11 cellular contexts compared by ENCODE assay signal in genomic region chr15:96351801-96352593, GRCh38. TPM values are rescaled to one million over a fixed set of nuclear protein-coding genes. Genes with fewer than 3 reads are reported as not detected.
DNase-seq lines count a peak whose midpoint lies in the region; ATAC-seq and TF ChIP-seq lines count a peak whose summit lies in the region.
"Had no signal": no experiment of that assay in that cellular context is flagged by ENCODE, and none has a peak within 500 bp of the region (broad histone marks: within the 10 kb centered on the region; RNA-seq: fewer than 3 reads in every experiment).

No MANE protein-coding gene starts in this region.

- peaks cover 9% of the 10 kb centered on the region for H3K4me1 Mint-ChIP-seq in activated CD4-positive, alpha-beta T cell treated with anti-CD3 and anti-CD28 coated beads for 36 hours

- H3K36me3 ChIP-seq in HEK293 (ENCODE audit: control insufficient read depth in 2 of 2, insufficient read depth in 1 of 2, low read length in 2 of 2): peaks cover 3 to 7% of the 10 kb centered on the region in 2 experiments; a peak in 2 of 3 replicates
- H3K36me3 ChIP-seq in left lung: no peaks in the 10 kb centered on the region

- H3K27me3 ChIP-seq in left lung: peaks cover 8 to 100% of the 10 kb centered on the region in 2 donors

- DNase-seq in ecto neural progenitor cell (ENCODE audit: low spot score) (peak; percentile 74), left lung (peak in 1 of 2 donors; percentile 68), substantia nigra (lab: John Stamatoyannopoulos, UW) (peak in 3 of 49 donors; percentile 12 to 25 (median 22)), germinal center (ENCODE audit: low spot score) (no peak), NCI-H510A (lab: John Stamatoyannopoulos, UW) (no peak), hippocampal formation (lab: John Stamatoyannopoulos, UW) (no peak)
- no peak for DNase-seq in activated CD4-positive, alpha-beta T cell treated with anti-CD3 and anti-CD28 coated beads for 36 hours
- DNase-seq: NCI-H774; stimulated activated CD4-positive, alpha-beta T cell treated with anti-CD3 and anti-CD28 coated beads, Interleukin-4, amount 100 ng/mL, for 4 hours had no signal

- H3K27ac Mint-ChIP-seq in activated CD4-positive, alpha-beta T cell treated with anti-CD3 and anti-CD28 coated beads for 36 hours: no peak overlapping the region

- CTCF ChIA-PET in HEK293 (lab: Yijun Ruan, JAX): interaction anchor here (0.6 kb wide), 1 partner anchor 893 kb away, joined by 3 read pairs; no protein-coding TSS in a partner anchor
- CTCF ChIA-PET in activated CD4-positive, alpha-beta T cell treated with anti-CD3 and anti-CD28 coated beads for 36 hours (lab: Charles Lee): no interaction called here

- intact Hi-C loops in left lung (cut with DNase I): loop anchor here in 1 of 2 donors (10.0 kb wide), 1 partner anchor 883 kb away; no protein-coding TSS in a partner anchor
- intact Hi-C loops in activated CD4-positive, alpha-beta T cell treated with anti-CD3 and anti-CD28 coated beads for 36 hours (cut with DNase I, micrococcal nuclease): loop anchor here (10.0 kb wide), 2 partner anchors 543 to 883 kb away; no protein-coding TSS in a partner anchor

- no peak for ATAC-seq in left lung
- no peak for ATAC-seq in activated CD4-positive, alpha-beta T cell treated with anti-CD3 and anti-CD28 coated beads for 36 hours

- H3K9me3 ChIP-seq in HEK293 (ENCODE audit: control insufficient read depth, insufficient read depth, low read depth, low read length) (no peaks in the 10 kb centered on the region), left lung (no peaks in the 10 kb centered on the region)

- H3K36me3 Mint-ChIP-seq in activated CD4-positive, alpha-beta T cell treated with anti-CD3 and anti-CD28 coated beads for 36 hours (ENCODE audit: low read depth): no peaks in the 10 kb centered on the region

- H3K4me3 ChIP-seq in HEK293 (ENCODE audit: low read depth, low read length): no peak overlapping the region
- H3K4me3 ChIP-seq in left lung: no peak overlapping the region

- H3K9me3 Mint-ChIP-seq in activated CD4-positive, alpha-beta T cell treated with anti-CD3 and anti-CD28 coated beads for 36 hours (ENCODE audit: low read depth): no peaks in the 10 kb centered on the region

- H3K4me3 Mint-ChIP-seq in activated CD4-positive, alpha-beta T cell treated with anti-CD3 and anti-CD28 coated beads for 36 hours: no peak overlapping the region

- POLR2A ChIA-PET in HEK293 (lab: Yijun Ruan, JAX): interaction anchor here (3.4 kb wide), 1 partner anchor 11 kb away, joined by 21 read pairs; no protein-coding TSS in a partner anchor
- POLR2A ChIA-PET in activated CD4-positive, alpha-beta T cell treated with anti-CD3 and anti-CD28 coated beads for 36 hours (lab: Charles Lee): no interaction called here

- peaks cover 75% of the 10 kb centered on the region for H3K27me3 Mint-ChIP-seq in activated CD4-positive, alpha-beta T cell treated with anti-CD3 and anti-CD28 coated beads for 36 hours

- peaks cover 17% of the 10 kb centered on the region for H3K4me1 ChIP-seq in HEK293 (ENCODE audit: control insufficient read depth, insufficient read depth, low read length)
- peaks cover 0 to 18% of the 10 kb centered on the region in 2 donors for H3K4me1 ChIP-seq in left lung

- H3K27ac ChIP-seq in HEK293 (ENCODE audit: extremely low read depth, low read depth, low read length) (no peak overlapping the region), left lung (peak overlapping the region; percentile 33 to 88), substantia nigra (ENCODE audit: low read depth, low read length, poor library complexity, severe bottlenecking) (peak overlapping the region; percentile 33)

- TF ChIP-seq CTCF in HEK293 (tag by site-specific recombination; IDR thresholded peaks at IDR 0.05) (no peak), left lung (IDR thresholded peaks at IDR 0.05) (no peak)

TF ChIP-seq in HEK293, 187 proteins besides CTCF, POLR2A, EP300 and RAD21:
- TF ChIP-seq SCRT2 (tag by site-specific recombination; IDR thresholded peaks at IDR 0.05) (0 out of 2 replicates have a peak, but pooled peaks have one; percentile 31), ZNF202 (tag by site-specific recombination; IDR thresholded peaks at IDR 0.05; ENCODE audit: borderline replicate concordance) (0 out of 2 replicates have a peak, but pooled peaks have one; percentile 34), ZNF626 (tag by site-specific recombination; IDR thresholded peaks at IDR 0.05) (no peak), SP2 (tag by site-specific recombination; IDR thresholded peaks at IDR 0.05) (no peak)

RNA-seq across cellular contexts. Expression of gene NR2F2, which starts 21.5 kb away (rescaled TPM):
- 10 to 100 TPM; 53.4 to 76.0 TPM for total RNA-seq in left lung
- not detected for total RNA-seq in activated CD4-positive, alpha-beta T cell treated with anti-CD3 and anti-CD28 coated beads for 36 hours
- total RNA-seq: T-helper 1 cell treated with Interleukin-12 subunit alpha and Interleukin-12 subunit beta and Interleukin-4 antibody, amounts not matched to agents 30 ng/mL and 1 ng/mL, for 36 hours had no signal

Comparison
In these comparisons a context has a peak if more than half of its experiments do, and no peak if none do; other contexts are left out.
1. RNA of gene NR2F2, which starts 21.5 kb away (total RNA-seq): 53.4 to 76.0 TPM in left lung; not detected in activated CD4-positive, alpha-beta T cell treated with anti-CD3 and anti-CD28 coated beads for 36 hours; every median in the first group is over 10 times any median in the second.